ENCODE assay signal across 9 cellular contexts in genomic region chr12:102883204-102883799, GRCh38. TPM values are rescaled to one million over a fixed set of nuclear protein-coding genes. Genes with fewer than 3 reads are reported as not detected.
DNase-seq lines count a peak whose midpoint lies in the region; ATAC-seq and TF ChIP-seq lines count a peak whose summit lies in the region.
"Had no signal": no experiment of that assay in that cellular context is flagged by ENCODE, and none has a peak within 500 bp of the region (broad histone marks: within the 10 kb centered on the region; RNA-seq: fewer than 3 reads in every experiment).

No MANE protein-coding gene starts in this region.

- DNase-seq in GM03348 (ENCODE audit: low spot score), result peak; percentile 81
- peak; percentile 71 for DNase-seq in HT-29 (ENCODE audit: low spot score)
- DNase-seq in NOMO-1 (lab: John Stamatoyannopoulos, UW; ENCODE audit: unreplicated experiment in 2 of 2), result peak; percentile 8
- peak; percentile 74 for DNase-seq in activated effector memory CD4-positive, alpha-beta T cell treated with anti-CD3 and anti-CD28 coated beads, Interleukin-2, amount 50 U/mL, for 16 hours
- peak; percentile 12 for DNase-seq in globus pallidus (ENCODE audit: low spot score)
- DNase-seq in prostate gland (ENCODE audit: low spot score), result peak; percentile 14

- no peak for TF ChIP-seq POLR2A in prostate gland (IDR thresholded peaks at IDR 0.05)

- peak; percentile 32 to 68 (median 55) for TF ChIP-seq CTCF in prostate gland (IDR thresholded peaks at IDR 0.05)

- WGBS in prostate gland, result 33% methylated on average over 8 of the region's 8 CpGs

- peaks cover 3% of the 10 kb centered on the region for H3K27me3 ChIP-seq in prostate gland (replicated peaks; ENCODE audit: insufficient read depth)

- ATAC-seq in HG03571 (IDR thresholded peaks at IDR 0.05; ENCODE audit: unreplicated experiment) (no peak), GM21423 (IDR thresholded peaks at IDR 0.05; ENCODE audit: unreplicated experiment) (no peak)

- no peak overlapping the region for H3K4me3 ChIP-seq in prostate gland

- no peaks in the 10 kb centered on the region for H3K36me3 ChIP-seq in prostate gland

- H3K9me3 ChIP-seq in prostate gland, result no peaks in the 10 kb centered on the region

- intact Hi-C loops in prostate gland (cut with DNase I), result no loop called here

- H3K27ac ChIP-seq in prostate gland, result no peak overlapping the region

- no peaks in the 10 kb centered on the region for H3K4me1 ChIP-seq in prostate gland (replicated peaks)

RNA-seq across cellular contexts. Expression of gene PAH, which starts 33.7 kb away (rescaled TPM):
- 0.26 TPM in 1 of 2 replicates, not detected in the other for total RNA-seq in HT-29 (2014; rRNA removed; shearing (Covaris generic))
- total RNA-seq in prostate gland, result 1 to 10 TPM in 1 of 2 donors, under 1 TPM in 1; 0.36 to 4.1 TPM
- total RNA-seq: activated CD8-positive, alpha-beta memory T cell treated with anti-CD3 and anti-CD28 coated beads for 36 hours had no signal

Comparison
In these comparisons a context has a peak if more than half of its experiments do, and no peak if none do; other contexts are left out.
1. DNase-seq: peak in every context shown above with its lines; median percentile 81 in GM03348; 74 in activated effector memory CD4-positive, alpha-beta T cell treated with anti-CD3 and anti-CD28 coated beads, Interleukin-2, amount 50 U/mL, for 16 hours; 71 in HT-29; 14 in prostate gland; 12 in globus pallidus; 8 in NOMO-1.